19 cellular contexts compared by ENCODE assay signal in genomic region chr2:205822578-205822977, GRCh38.
DNase-seq lines count a peak whose midpoint lies in the region; FAIRE-seq and TF ChIP-seq lines count a peak whose summit lies in the region.
"Had no signal": no experiment of that assay in that cellular context is flagged by ENCODE, and none has a peak within 500 bp of the region (broad histone marks: within the 10 kb centered on the region; RNA-seq: fewer than 3 reads in every experiment).

No MANE protein-coding gene starts in this region.

- no peaks in the 10 kb centered on the region for H3K79me1 ChIP-seq in H9 (ENCODE audit: insufficient read depth, low read depth, low read length, poor library complexity, severe bottlenecking)

- H4K5ac ChIP-seq in H9 (ENCODE audit: insufficient read length, low read depth, low read length): no peak overlapping the region

- intact Hi-C loops in Calu3 (cut with micrococcal nuclease; ENCODE audit: unreplicated experiment): no loop called here
- intact Hi-C loops in vagina (cut with DNase I): no loop called here

- WGBS in H9 (ENCODE audit: extremely low coverage, insufficient read length, low lambda C conversion rate): no CpG with 5 or more reads among the region's 2 CpGs

- H3K36me3 Mint-ChIP-seq in H9 (ENCODE audit: insufficient read depth in 1 of 3, low read depth in 3 of 3) (peaks cover 0 to 2% (median 0%) of the 10 kb centered on the region in 3 experiments; a peak in 3 of 7 replicates), Calu3 (ENCODE audit: insufficient read depth, unreplicated experiment) (no peaks in the 10 kb centered on the region)
- H3K36me3 Mint-ChIP-seq: activated naive CD4-positive, alpha-beta T cell treated with anti-CD3 and anti-CD28 coated beads, Interleukin-2, amount 10 ng/mL, durations not matched to agents 7 days and 5 days; brain had no signal

- TF ChIP-seq CTCF in AG09309 (IDR thresholded peaks at IDR 0.05; ENCODE audit: control insufficient read depth, insufficient read depth, low read depth, low read length, missing control alignments) (no peak), bronchial epithelial cell (IDR thresholded peaks at IDR 0.05; ENCODE audit: insufficient read depth, low read length, severe bottlenecking) (no peak), H9 (conservative IDR thresholded peaks at IDR 0.05) (no peak), Calu3 (IDR thresholded peaks at IDR 0.05; ENCODE audit: unreplicated experiment) (no peak), vagina (IDR thresholded peaks at IDR 0.05) (no peak)

- H3K4me3 Mint-ChIP-seq in H9 (no peak overlapping the region), Calu3 (ENCODE audit: low read depth, unreplicated experiment) (no peak overlapping the region)
- H3K4me3 Mint-ChIP-seq: activated CD4-positive, alpha-beta T cell treated with anti-CD3 and anti-CD28 coated beads, Interleukin-2, amount 10 ng/mL, durations not matched to agents 24 days and 14 days; activated naive CD4-positive, alpha-beta T cell treated with anti-CD3 and anti-CD28 coated beads, Interleukin-2, amount 10 ng/mL, durations not matched to agents 7 days and 5 days; B cell; brain had no signal

- H2BK120ac ChIP-seq in H9 (ENCODE audit: low read depth, low read length, poor library complexity, severe bottlenecking): no peak overlapping the region

- H2BK12ac ChIP-seq in H9 (ENCODE audit: insufficient read length, low read depth, low read length): no peak overlapping the region

- no peak overlapping the region for H2AK5ac ChIP-seq in H9 (ENCODE audit: insufficient read length, low read length)

- no peak overlapping the region for H3K27ac ChIP-seq in H9 (ENCODE audit: insufficient read length, low read depth, low read length)
- no peak overlapping the region for H3K27ac ChIP-seq in vagina
- H3K27ac ChIP-seq: neutrophil, PC-9 had no signal

- H3K27me3 ChIP-seq in bronchial epithelial cell (ENCODE audit: control insufficient read depth, insufficient read depth, low read length) (no peaks in the 10 kb centered on the region), H9 (ENCODE audit: insufficient read depth, low read length) (no peaks in the 10 kb centered on the region), vagina (no peaks in the 10 kb centered on the region)

- H3K4ac ChIP-seq in H9 (ENCODE audit: low read depth, low read length): no peak overlapping the region

- BruUV-seq in Calu3 (replicated peaks; lab: Mats Ljungman, UMichigan): no TSS peak

- no peaks in the 10 kb centered on the region for H3K23me2 ChIP-seq in H9 (ENCODE audit: insufficient read length, low read depth, low read length, poor library complexity, severe bottlenecking)

- peaks cover 7 to 8% of the 10 kb centered on the region in 2 experiments for H3K4me1 Mint-ChIP-seq in H9
- no peaks in the 10 kb centered on the region for H3K4me1 Mint-ChIP-seq in Calu3 (ENCODE audit: low read depth, unreplicated experiment)
- H3K4me1 Mint-ChIP-seq: activated CD4-positive, alpha-beta T cell treated with anti-CD3 and anti-CD28 coated beads, Interleukin-2, amount 10 ng/mL, durations not matched to agents 24 days and 14 days; activated naive CD4-positive, alpha-beta T cell treated with anti-CD3 and anti-CD28 coated beads, Interleukin-2, amount 10 ng/mL, durations not matched to agents 7 days and 5 days; B cell had no signal

- H3K27ac Mint-ChIP-seq in H9 (no peak overlapping the region), Calu3 (ENCODE audit: unreplicated experiment) (no peak overlapping the region)
- H3K27ac Mint-ChIP-seq: activated CD4-positive, alpha-beta T cell treated with anti-CD3 and anti-CD28 coated beads, Interleukin-2, amount 10 ng/mL, durations not matched to agents 24 days and 14 days; activated naive CD4-positive, alpha-beta T cell treated with anti-CD3 and anti-CD28 coated beads, Interleukin-2, amount 10 ng/mL, durations not matched to agents 7 days and 5 days; B cell; brain had no signal

- no peak for TF ChIP-seq POLR2A in vagina (IDR thresholded peaks at IDR 0.05)

- no peak overlapping the region for H3K14ac ChIP-seq in H9 (ENCODE audit: insufficient read depth, low read length)

- H4K91ac ChIP-seq in H9 (ENCODE audit: insufficient read length, low read depth, low read length): no peak overlapping the region

- DNase-seq in AG09309 (ENCODE audit: low read depth) (peak; percentile 46), HT1080 (ENCODE audit: low read depth) (peak; percentile 70), bronchial epithelial cell (ENCODE audit: low read depth) (peak; percentile 48), kidney tubule cell (ENCODE audit: low spot score) (peak; percentile 66), H9 (no peak), Calu3 (no peak), vagina (ENCODE audit: extremely low spot score in 2 of 2) (no peak), RPMI8226 (no peak)
- DNase-seq: activated CD4-positive, alpha-beta T cell treated with anti-CD3 and anti-CD28 coated beads, Interleukin-2, amount 10 ng/mL, durations not matched to agents 24 days and 14 days; activated naive CD4-positive, alpha-beta T cell treated with anti-CD3 and anti-CD28 coated beads, Interleukin-2, amount 10 ng/mL, durations not matched to agents 7 days and 5 days; GDM1; hypothalamus; left cardiac atrium; NCI-H748 treated with DMSO at 0.1 percent for 48 hours; PC-9; right cardiac atrium had no signal

- H3K4me1 ChIP-seq in H9 (ENCODE audit: insufficient read depth, low read length): no peaks in the 10 kb centered on the region; the same call in 1 of the 2 replicates
- H3K4me1 ChIP-seq in vagina: no peaks in the 10 kb centered on the region

- H2BK5ac ChIP-seq in H9 (ENCODE audit: insufficient read length, low read length): no peak overlapping the region

- H3K9me3 Mint-ChIP-seq in H9 (peaks cover 0 to 3% of the 10 kb centered on the region in 2 experiments; a peak in 3 of 5 replicates), Calu3 (ENCODE audit: low read depth, unreplicated experiment) (no peaks in the 10 kb centered on the region)
- H3K9me3 Mint-ChIP-seq: activated CD4-positive, alpha-beta T cell treated with anti-CD3 and anti-CD28 coated beads, Interleukin-2, amount 10 ng/mL, durations not matched to agents 24 days and 14 days had no signal

- no peaks in the 10 kb centered on the region for H3K9me3 ChIP-seq in H9 (ENCODE audit: control insufficient read depth, low read depth, low read length)
- H3K9me3 ChIP-seq in vagina: no peaks in the 10 kb centered on the region
- H3K9me3 ChIP-seq: neutrophil had no signal

- no peak overlapping the region for H3K4me3 ChIP-seq in AG09309 (ENCODE audit: control insufficient read depth, low read depth, low read length)
- H3K4me3 ChIP-seq in bronchial epithelial cell (ENCODE audit: low read depth, low read length): no peak overlapping the region
- no peak overlapping the region for H3K4me3 ChIP-seq in vagina
- H3K4me3 ChIP-seq: PC-9 had no signal

- H3K56ac ChIP-seq in H9 (ENCODE audit: insufficient read length, low read depth, low read length): no peak overlapping the region

- FAIRE-seq in bronchial epithelial cell (lab: Jason Lieb, UNC): no peak

- no peaks in the 10 kb centered on the region; the same call in 1 of the 2 replicates for H3K27me3 Mint-ChIP-seq in H9 (ENCODE audit: low read depth)
- no peaks in the 10 kb centered on the region for H3K27me3 Mint-ChIP-seq in Calu3 (ENCODE audit: unreplicated experiment)

- no peak overlapping the region for H2BK20ac ChIP-seq in H9 (ENCODE audit: low read depth, low read length, poor library complexity, severe bottlenecking)

- H4K20me1 ChIP-seq in H9 (ENCODE audit: control insufficient read depth, insufficient read depth, insufficient read length): no peaks in the 10 kb centered on the region

- H4K8ac ChIP-seq in H9 (replicated peaks; ENCODE audit: insufficient read length, low read depth, low read length): no peak overlapping the region

- H3K4me2 ChIP-seq in H9 (ENCODE audit: insufficient read depth, insufficient read length, low read length): no peak overlapping the region
- H3K4me2 ChIP-seq: PC-9 had no signal

- H3K23ac ChIP-seq in H9 (ENCODE audit: insufficient read length, low read depth, low read length): no peak overlapping the region

- H3K36me3 ChIP-seq in bronchial epithelial cell (ENCODE audit: control insufficient read depth, insufficient read depth, low read length) (no peaks in the 10 kb centered on the region), vagina (no peaks in the 10 kb centered on the region)
- H3K36me3 ChIP-seq: neutrophil had no signal

- CTCF ChIA-PET in Calu3 (lab: Charles Lee): interaction anchor here (0.6 kb wide), 1 partner anchor 15 kb away, joined by 4 read pairs; no protein-coding TSS in a partner anchor

- no peak overlapping the region for H2BK15ac ChIP-seq in H9 (ENCODE audit: low read depth, low read length)

- no peak overlapping the region for H3K9ac ChIP-seq in H9 (ENCODE audit: extremely low read depth, insufficient read length, low read length)

- no peak overlapping the region for H2AFZ ChIP-seq in H9 (ENCODE audit: low read length)
- H2AFZ ChIP-seq: PC-9 had no signal

- no peak overlapping the region for H3T11ph ChIP-seq in H9 (ENCODE audit: low read length)

- H3K79me2 ChIP-seq in H9 (ENCODE audit: insufficient read depth, low read length): no peaks in the 10 kb centered on the region

- H3K18ac ChIP-seq in H9 (ENCODE audit: insufficient read length, low read depth, low read length): no peak overlapping the region

Comparison
In these comparisons a context has a peak if more than half of its experiments do, and no peak if none do; other contexts are left out.
1. DNase-seq: peak in AG09309 (single experiment), HT1080 (single experiment), bronchial epithelial cell (single experiment) and kidney tubule cell (single experiment); none in H9 (single experiment), Calu3 (single experiment), vagina (0 of 2) and RPMI8226 (single experiment).